ENCODE assay signal across 16 cellular contexts in genomic region chr7:90453259-90453891, GRCh38. TPM values are rescaled to one million over a fixed set of nuclear protein-coding genes. Genes with fewer than 3 reads are reported as not detected.
DNase-seq lines count a peak whose midpoint lies in the region; ATAC-seq, FAIRE-seq and TF ChIP-seq lines count a peak whose summit lies in the region.
"Had no signal": no experiment of that assay in that cellular context is flagged by ENCODE, and none has a peak within 500 bp of the region (broad histone marks: within the 10 kb centered on the region; RNA-seq: fewer than 3 reads in every experiment).

No MANE protein-coding gene starts in this region.

- H3K4me2 ChIP-seq in HepG2 (ENCODE audit: low read depth, low read length): no peak overlapping the region
- H3K4me2 ChIP-seq: A549 had no signal

- POLR2A ChIA-PET in HepG2 (lab: Yijun Ruan, JAX): no interaction called here

- no peaks in the 10 kb centered on the region for H3K79me2 ChIP-seq in HepG2 (ENCODE audit: insufficient read depth, low read length)

- intact Hi-C loops in HepG2 (cut with micrococcal nuclease; ENCODE audit: unreplicated experiment): no loop called here

- no peak for ATAC-seq in HepG2
- peak; percentile 47 for ATAC-seq in left lobe of liver
- ATAC-seq: A549, K562 had no signal

- no peak for TF ChIP-seq RAD21 in liver (IDR thresholded peaks at IDR 0.05)
- TF ChIP-seq RAD21 in HepG2 (CRISPR knock-in tag; IDR thresholded peaks at IDR 0.05): no peak

- TF ChIP-seq EP300 in HepG2 (IDR thresholded peaks at IDR 0.05; ENCODE audit: low read depth in 2 of 2, low read length in 2 of 2) (no peak), HepG2 (CRISPR knock-in tag; IDR thresholded peaks at IDR 0.05; ENCODE audit: borderline replicate concordance) (no peak)

- no peaks in the 10 kb centered on the region for H3K27me3 ChIP-seq in liver (ENCODE audit: control insufficient read depth in 4 of 4, insufficient read depth in 4 of 4, low read length in 3 of 4)
- no peaks in the 10 kb centered on the region for H3K27me3 ChIP-seq in HepG2 (ENCODE audit: control insufficient read depth in 1 of 2, insufficient read depth in 2 of 2, low read length in 2 of 2)

- no peaks in the 10 kb centered on the region for H3K9me3 ChIP-seq in liver (ENCODE audit: control insufficient read depth in 4 of 4, low read length in 3 of 4)
- no peaks in the 10 kb centered on the region for H3K9me3 ChIP-seq in HepG2 (ENCODE audit: low read length)
- H3K9me3 ChIP-seq: A549 had no signal

- DNase-seq in HepG2 (ENCODE audit: low spot score) (no peak), SK-N-DZ (ENCODE audit: low spot score) (peak; percentile 65), left lobe of liver (ENCODE audit: low spot score) (no peak), SKM-1 (lab: John Stamatoyannopoulos, UW; ENCODE audit: unreplicated experiment) (no peak), coronary artery (ENCODE audit: low spot score) (no peak), HT-29 (ENCODE audit: low spot score) (no peak), activated T-cell treated with anti-CD3 and anti-CD28 coated beads for 4 hours (no peak)
- DNase-seq: AML-193, GF-D8, NCI-H1092, NCI-H226 had no signal

- H3K36me3 ChIP-seq in liver (ENCODE audit: control insufficient read depth in 4 of 4, insufficient read depth in 3 of 4, low read depth in 1 of 4, low read length in 3 of 4): no peaks in the 10 kb centered on the region
- H3K36me3 ChIP-seq in HepG2 (replicated peaks in 1 of 2; ENCODE audit: control insufficient read depth in 1 of 2, insufficient read depth in 2 of 2, low read length in 2 of 2): no peaks in the 10 kb centered on the region

- H3K4me3 ChIP-seq in liver (ENCODE audit: low read depth in 1 of 3, low read length in 3 of 3): no peak overlapping the region
- H3K4me3 ChIP-seq in HepG2 (replicated peaks in 1 of 3; ENCODE audit: insufficient read depth in 1 of 3, low read depth in 2 of 3, low read length in 3 of 3): no peak overlapping the region
- H3K4me3 ChIP-seq in coronary artery: no peak overlapping the region
- H3K4me3 ChIP-seq: A549, K562 had no signal

- TF ChIP-seq CTCF in liver (IDR thresholded peaks at IDR 0.05; ENCODE audit: low read depth, low read length, missing input control): no peak
- no peak for TF ChIP-seq CTCF in HepG2 (CRISPR knock-in tag; IDR thresholded peaks at IDR 0.05)
- no peak for TF ChIP-seq CTCF in coronary artery (IDR thresholded peaks at IDR 0.05)

- CTCF ChIA-PET in HepG2 (lab: Yijun Ruan, JAX; ENCODE audit: low intra/inter-chr PET ratio, low total read pairs): no interaction called here

- H3K4me1 ChIP-seq in liver (ENCODE audit: control insufficient read depth in 4 of 4, insufficient read depth in 4 of 4, low read length in 3 of 4): peaks cover 1 to 44% (median 24%) of the 10 kb centered on the region in 4 donors
- H3K4me1 ChIP-seq in HepG2 (ENCODE audit: insufficient read depth, low read length): peaks cover 16% of the 10 kb centered on the region
- H3K4me1 ChIP-seq: A549 had no signal

- no TSS peak for BruUV-seq in HepG2 (replicated peaks; lab: Mats Ljungman, UMichigan)

- no peak for FAIRE-seq in HepG2 (lab: Jason Lieb, UNC)
- FAIRE-seq: A549, H1, K562 had no signal

- H4K20me1 ChIP-seq in HepG2 (ENCODE audit: insufficient read depth, low read length): no peaks in the 10 kb centered on the region

- H3K9ac ChIP-seq in liver (ENCODE audit: low read depth in 1 of 2, low read length in 2 of 2) (no peak overlapping the region), HepG2 (ENCODE audit: insufficient read depth, low read depth, low read length) (no peak overlapping the region)

- peak overlapping the region; percentile 14 to 45 for H3K27ac ChIP-seq in liver (ENCODE audit: low read depth in 1 of 2, low read length in 2 of 2)
- H3K27ac ChIP-seq in HepG2 (ENCODE audit: extremely low read length, insufficient read depth, low read length): no peak overlapping the region
- H3K27ac ChIP-seq in coronary artery: no peak overlapping the region
- H3K27ac ChIP-seq: A549 had no signal

- in situ Hi-C loops in HepG2 (cut with HindIII; ENCODE audit: extremely low pct_ligation_motif_present, low pct_unique_long_range_greater_than_20kb): loop anchor here (10.0 kb wide), 1 partner anchor 141 kb away; the partner anchor contains the start of gene CDK14

- no peak overlapping the region for H2AFZ ChIP-seq in HepG2 (ENCODE audit: low read length)

- TF ChIP-seq POLR2A in HepG2 (IDR thresholded peaks at IDR 0.05; ENCODE audit: insufficient read depth in 1 of 2, low read depth in 2 of 2, low read length in 2 of 2): no peak

TF ChIP-seq in liver, 16 proteins besides CTCF, POLR2A, EP300 and RAD21 (continues in another document):
- TF ChIP-seq HNF4A (conservative IDR thresholded peaks at IDR 0.05): peak; percentile 25 to 33
- TF ChIP-seq RXRA (IDR thresholded peaks at IDR 0.05): peak; percentile 34 to 43
- no peak for TF ChIP-seq JUND (IDR thresholded peaks at IDR 0.05)
- no peak for TF ChIP-seq MAX (IDR thresholded peaks at IDR 0.05)

TF ChIP-seq in HepG2, 621 proteins besides CTCF, POLR2A, EP300 and RAD21 (continues in another document):
- TF ChIP-seq ZNF766 (CRISPR knock-in tag; IDR thresholded peaks at IDR 0.05; ENCODE audit: borderline replicate concordance): no peak

RNA-seq across cellular contexts. Expression of gene PTTG1IP2, which starts 16.1 kb away (rescaled TPM):
- total RNA-seq in liver: not detected
- polyA plus RNA-seq in liver: 1 to 10 TPM in 1 of 2 donors, not detected in 1; 2.0 TPM
- total RNA-seq in HepG2 (2016; rRNA removed; fragmentation: Illumina TruSeq; extraction: Trizol): not detected in 2 replicates
- total RNA-seq in HepG2 (2016; cell fraction: cytosol; rRNA removed; fragmentation: Illumina TruSeq; extraction: Trizol; ENCODE audit: low read depth): not detected in 2 replicates
- not detected in 2 replicates for total RNA-seq in HepG2 (2016; cell fraction: insoluble cytoplasmic fraction; rRNA removed; fragmentation: Illumina TruSeq; extraction: Trizol)
- total RNA-seq in HepG2 (2016; cell fraction: membrane; rRNA removed; fragmentation: Illumina TruSeq; extraction: Trizol): not detected in 2 replicates
- not detected in 2 replicates for total RNA-seq in HepG2 (2016; cell fraction: nucleus; rRNA removed; fragmentation: Illumina TruSeq; extraction: Trizol)
- not detected in 2 replicates for polyA plus RNA-seq in HepG2 (2011; rRNA removed)
- not detected in 2 replicates for polyA plus RNA-seq in HepG2 (2011; cell fraction: cytosol; rRNA removed)
- polyA plus RNA-seq in HepG2 (2011; cell fraction: nucleus; rRNA removed): not detected in 2 replicates
- not detected in 2 replicates for polyA plus RNA-seq in HepG2 (2012)
- polyA plus RNA-seq in HepG2 (2016; cell fraction: cytosol; fragmentation: Illumina TruSeq; extraction: Trizol; ENCODE audit: low read depth): not detected in 2 replicates
- polyA plus RNA-seq in HepG2 (2016; cell fraction: insoluble cytoplasmic fraction; fragmentation: Illumina TruSeq; extraction: Trizol; ENCODE audit: low read depth): not detected in 2 replicates
- not detected in 2 replicates for polyA plus RNA-seq in HepG2 (2016; cell fraction: membrane; fragmentation: Illumina TruSeq; extraction: Trizol; ENCODE audit: low read depth)
- not detected in 2 replicates for polyA plus RNA-seq in HepG2 (2016; cell fraction: nucleus; fragmentation: Illumina TruSeq; extraction: Trizol; ENCODE audit: insufficient read depth, low read depth)
- not detected in 2 replicates for polyA minus RNA-seq in HepG2 (2011; rRNA and poly(A)+ RNA removed; ENCODE audit: low replicate concordance)
- polyA minus RNA-seq in HepG2 (2011; cell fraction: cytosol; rRNA and poly(A)+ RNA removed): not detected in 2 replicates
- polyA minus RNA-seq in HepG2 (2011; cell fraction: nucleus; rRNA and poly(A)+ RNA removed): not detected in 2 replicates
- polyA plus RNA-seq in SK-N-DZ (2014; cell fraction: cytosol; rRNA removed): not detected in 2 replicates
- not detected in 2 replicates for polyA plus RNA-seq in SK-N-DZ (2014; cell fraction: nucleus; rRNA removed)
- not detected for total RNA-seq in left lobe of liver
- total RNA-seq in HT-29 (2014; rRNA removed; shearing (Covaris generic)): not detected in 2 replicates
- total RNA-seq: H1, K562, M059J had no signal
- polyA plus RNA-seq: A549, H1, K562 had no signal

RNA-seq across cellular contexts. Expression of gene CLDN12, which starts 50.1 kb away (rescaled TPM):
- 10 to 100 TPM; 23.6 to 50.0 TPM for total RNA-seq in liver
- 10 to 100 TPM; 22.5 to 23.7 TPM for polyA plus RNA-seq in liver
- 32.0 and 44.1 TPM in 2 replicates for total RNA-seq in HepG2 (2016; rRNA removed; fragmentation: Illumina TruSeq; extraction: Trizol)
- 4.9 and 5.3 TPM in 2 replicates for total RNA-seq in HepG2 (2016; cell fraction: cytosol; rRNA removed; fragmentation: Illumina TruSeq; extraction: Trizol; ENCODE audit: low read depth)
- total RNA-seq in HepG2 (2016; cell fraction: insoluble cytoplasmic fraction; rRNA removed; fragmentation: Illumina TruSeq; extraction: Trizol): 29.0 and 43.4 TPM in 2 replicates
- 14.9 and 17.1 TPM in 2 replicates for total RNA-seq in HepG2 (2016; cell fraction: membrane; rRNA removed; fragmentation: Illumina TruSeq; extraction: Trizol)
- 44.7 and 45.4 TPM in 2 replicates for total RNA-seq in HepG2 (2016; cell fraction: nucleus; rRNA removed; fragmentation: Illumina TruSeq; extraction: Trizol)
- 114 and 124 TPM in 2 replicates for polyA plus RNA-seq in HepG2 (2011; rRNA removed)
- polyA plus RNA-seq in HepG2 (2011; cell fraction: cytosol; rRNA removed): 115 and 125 TPM in 2 replicates
- 68.0 and 100 TPM in 2 replicates for polyA plus RNA-seq in HepG2 (2011; cell fraction: nucleus; rRNA removed)
- 47.5 and 62.4 TPM in 2 replicates for polyA plus RNA-seq in HepG2 (2012)
- polyA plus RNA-seq in HepG2 (2016; cell fraction: cytosol; fragmentation: Illumina TruSeq; extraction: Trizol; ENCODE audit: low read depth): 1.6 and 2.6 TPM in 2 replicates
- 24.3 and 25.6 TPM in 2 replicates for polyA plus RNA-seq in HepG2 (2016; cell fraction: insoluble cytoplasmic fraction; fragmentation: Illumina TruSeq; extraction: Trizol; ENCODE audit: low read depth)
- 5.4 and 5.7 TPM in 2 replicates for polyA plus RNA-seq in HepG2 (2016; cell fraction: membrane; fragmentation: Illumina TruSeq; extraction: Trizol; ENCODE audit: low read depth)
- polyA plus RNA-seq in HepG2 (2016; cell fraction: nucleus; fragmentation: Illumina TruSeq; extraction: Trizol; ENCODE audit: insufficient read depth, low read depth): 51.7 and 54.3 TPM in 2 replicates
- 196 and 646 TPM in 2 replicates for polyA minus RNA-seq in HepG2 (2011; rRNA and poly(A)+ RNA removed; ENCODE audit: low replicate concordance)
- 105 and 122 TPM in 2 replicates for polyA minus RNA-seq in HepG2 (2011; cell fraction: cytosol; rRNA and poly(A)+ RNA removed)
- 74.0 and 90.1 TPM in 2 replicates for polyA minus RNA-seq in HepG2 (2011; cell fraction: nucleus; rRNA and poly(A)+ RNA removed)
- polyA plus RNA-seq in SK-N-DZ (2014; cell fraction: cytosol; rRNA removed): 38.9 and 39.4 TPM in 2 replicates
- 32.2 and 48.5 TPM in 2 replicates for polyA plus RNA-seq in SK-N-DZ (2014; cell fraction: nucleus; rRNA removed)
- total RNA-seq in left lobe of liver: 34.2 TPM
- 34.5 and 56.8 TPM in 2 replicates for total RNA-seq in HT-29 (2014; rRNA removed; shearing (Covaris generic))

Comparison
In these comparisons a context has a peak if more than half of its experiments do, and no peak if none do; other contexts are left out.
1. H3K27ac ChIP-seq: peak in liver (2 of 2); none in HepG2 (single experiment) and coronary artery (0 of 2).